Comparison of ENCODE assay signal across 9 cellular contexts in the genomic region with DNA sequence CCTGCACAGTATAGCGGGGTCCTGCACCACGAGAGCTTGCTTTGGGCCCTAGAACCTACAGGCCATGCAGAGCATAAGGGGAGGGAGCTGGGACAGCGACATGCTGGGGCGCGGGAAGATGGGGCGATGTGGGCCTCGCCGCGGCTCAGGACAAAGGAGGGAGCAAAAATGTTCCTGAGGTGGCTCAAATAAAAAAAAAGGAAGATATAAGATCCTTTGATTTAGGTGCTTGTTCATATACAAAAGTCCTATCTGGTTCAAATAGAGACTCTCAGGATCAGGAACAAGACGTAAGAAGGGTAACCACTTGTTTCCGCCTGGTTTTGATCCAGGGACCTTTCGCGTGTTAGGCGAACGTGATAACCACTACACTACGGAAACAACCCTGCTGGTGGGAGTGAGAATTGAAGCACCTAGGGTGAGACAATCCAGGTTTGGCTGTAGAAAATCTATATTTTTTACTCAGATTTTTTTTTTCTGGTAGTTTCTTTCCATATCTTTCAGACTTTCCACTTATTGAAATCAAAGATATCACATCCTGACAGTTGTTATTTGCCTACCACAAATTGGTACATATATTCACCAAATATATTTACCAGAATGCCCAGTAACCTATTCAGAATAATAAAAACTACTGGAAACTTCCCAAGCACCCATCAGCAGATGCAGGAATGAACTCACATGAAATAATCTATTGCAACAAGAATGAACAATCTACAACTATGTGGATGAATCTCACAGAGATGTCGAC.
DNase-seq lines count a peak whose midpoint lies in the region; ATAC-seq and TF ChIP-seq lines count a peak whose summit lies in the region.
"Had no signal": no experiment of that assay in that cellular context is flagged by ENCODE, and none has a peak within 500 bp of the region (broad histone marks: within the 10 kb centered on the region; RNA-seq: fewer than 3 reads in every experiment).

No MANE protein-coding gene starts in this region.

- intact Hi-C loops in Calu3 (cut with micrococcal nuclease; ENCODE audit: unreplicated experiment) = no loop called here
- intact Hi-C loops in PC-3 (cut with micrococcal nuclease) = loop anchor here (1.0 kb wide), 1 partner anchor 37 kb away; no protein-coding TSS in a partner anchor
- intact Hi-C loops in mammary epithelial cell (cut with micrococcal nuclease) = loop anchor here (1.0 to 2.0 kb wide), 2 partner anchors 18 to 19 kb away; no protein-coding TSS in a partner anchor

- H3K4me3 ChIP-seq in HAP-1 (peak overlapping the region; percentile 38), PC-3 (ENCODE audit: low read length) (peak overlapping the region; percentile 76), mammary epithelial cell (replicated peaks in 1 of 3; ENCODE audit: insufficient read depth in 1 of 3, low read depth in 2 of 3, low read length in 3 of 3) (peak overlapping the region; percentile 15 to 47 (median 47)), osteoblast (ENCODE audit: insufficient read depth, low read length) (no peak overlapping the region)

- 2% methylated on average over 8 of the region's 17 CpGs for WGBS in mammary epithelial cell (ENCODE audit: low coverage, missing lambda C conversion rate)

- ATAC-seq in PC-3 = peak; percentile 91
- ATAC-seq in GM21526 (IDR thresholded peaks at IDR 0.05; ENCODE audit: low FRiP score, unreplicated experiment) = no peak
- no peak for ATAC-seq in GM19035 (IDR thresholded peaks at IDR 0.05; ENCODE audit: unreplicated experiment)

- TF ChIP-seq CTCF in Calu3 (IDR thresholded peaks at IDR 0.05; ENCODE audit: unreplicated experiment) (no peak), PC-3 (conservative IDR thresholded peaks at IDR 0.05; ENCODE audit: low read depth, low read length) (peak; percentile 54), mammary epithelial cell (conservative IDR thresholded peaks at IDR 0.05 in 1 of 2, IDR thresholded peaks at IDR 0.05 in 1 of 2; ENCODE audit: extremely low read depth in 1 of 2, insufficient read depth in 1 of 2, low read depth in 1 of 2, low read length in 2 of 2) (peak; percentile 32 to 54), osteoblast (IDR thresholded peaks at IDR 0.05; ENCODE audit: extremely low read depth, low read depth, low read length) (peak; percentile 40)

- H3K9me3 Mint-ChIP-seq in Calu3 (ENCODE audit: low read depth, unreplicated experiment) = peaks cover 2% of the 10 kb centered on the region
- H3K9me3 Mint-ChIP-seq: natural killer cell treated with Interleukin-12 subunit alpha and Interleukin-12 subunit beta and Interleukin-15 and Interleukin-18, amount 100 ng/mL, for 72 hours had no signal

- H3K27me3 ChIP-seq in HAP-1 (ENCODE audit: low read depth) (no peaks in the 10 kb centered on the region), PC-3 (ENCODE audit: low read length) (no peaks in the 10 kb centered on the region), mammary epithelial cell (ENCODE audit: insufficient read depth, low read length) (no peaks in the 10 kb centered on the region), osteoblast (ENCODE audit: insufficient read depth, low read length) (no peaks in the 10 kb centered on the region)

- BruUV-seq in Calu3 (replicated peaks; lab: Mats Ljungman, UMichigan) (no TSS peak), PC-3 (replicated peaks; lab: Mats Ljungman, UMichigan) (no TSS peak), mammary epithelial cell (replicated peaks; lab: Mats Ljungman, UMichigan) (no TSS peak)

- H3K36me3 ChIP-seq in HAP-1 (replicated peaks) (no peaks in the 10 kb centered on the region), PC-3 (ENCODE audit: low read depth, low read length) (no peaks in the 10 kb centered on the region), mammary epithelial cell (ENCODE audit: insufficient read depth, low read length) (no peaks in the 10 kb centered on the region), osteoblast (ENCODE audit: insufficient read depth, low read length) (no peaks in the 10 kb centered on the region)

- H3K9ac ChIP-seq in PC-3 (ENCODE audit: low read length) = no peak overlapping the region
- no peak overlapping the region for H3K9ac ChIP-seq in mammary epithelial cell (ENCODE audit: insufficient read depth, low read length)

- CTCF ChIA-PET in Calu3 (lab: Charles Lee) (interaction anchor here (0.5 kb wide), 1 partner anchor 56 kb away, joined by 4 read pairs; no protein-coding TSS in a partner anchor), PC-3 (lab: Charles Lee) (no interaction called here), mammary epithelial cell (lab: Charles Lee; ENCODE audit: low non-redundant PET) (no interaction called here)

- no peaks in the 10 kb centered on the region for H3K27me3 Mint-ChIP-seq in Calu3 (ENCODE audit: unreplicated experiment)

- POLR2A ChIA-PET in PC-3 (lab: Charles Lee; ENCODE audit: unreplicated experiment) = no interaction called here

- no peak overlapping the region for H3K27ac ChIP-seq in PC-3 (ENCODE audit: low read length)
- H3K27ac ChIP-seq in mammary epithelial cell (ENCODE audit: insufficient read depth, low read depth, low read length) = no peak overlapping the region
- H3K27ac ChIP-seq in osteoblast (ENCODE audit: low read depth, low read length) = no peak overlapping the region

- H3K9me3 ChIP-seq in HAP-1 = no peaks in the 10 kb centered on the region
- no peaks in the 10 kb centered on the region for H3K9me3 ChIP-seq in PC-3 (ENCODE audit: low read length)
- H3K9me3 ChIP-seq in mammary epithelial cell (replicated peaks; ENCODE audit: insufficient read depth, low read length) = no peaks in the 10 kb centered on the region
- no peaks in the 10 kb centered on the region for H3K9me3 ChIP-seq in osteoblast (ENCODE audit: low read depth, low read length)

- H3K4me1 ChIP-seq in HAP-1 (peaks cover 3% of the 10 kb centered on the region; the same call in 1 of the 2 replicates), PC-3 (ENCODE audit: insufficient read depth, low read length) (no peaks in the 10 kb centered on the region; the same call in 1 of the 2 replicates), mammary epithelial cell (ENCODE audit: insufficient read depth, low read length) (peaks cover 2% of the 10 kb centered on the region), osteoblast (ENCODE audit: insufficient read depth, low read length) (no peaks in the 10 kb centered on the region)

- H3K4me1 Mint-ChIP-seq in Calu3 (ENCODE audit: low read depth, unreplicated experiment) = peaks cover 10% of the 10 kb centered on the region

- dilution Hi-C loops in mammary epithelial cell (cut with HindIII; ENCODE audit: low sequenced_read_pairs) = no loop called here

- in situ Hi-C loops in HAP-1 (cut with MboI; ENCODE audit: low sequenced_read_pairs) = no loop called here
- in situ Hi-C loops in mammary epithelial cell (cut with MboI; ENCODE audit: low sequenced_read_pairs in 2 of 2) = no loop called here

- peak overlapping the region; percentile 94 for H3K4me2 ChIP-seq in PC-3 (ENCODE audit: low read length)
- peak overlapping the region; percentile 83 for H3K4me2 ChIP-seq in mammary epithelial cell (ENCODE audit: insufficient read depth, low read depth, low read length)
- peak overlapping the region; percentile 34 for H3K4me2 ChIP-seq in osteoblast (ENCODE audit: insufficient read depth, low read length)

- peaks cover 15% of the 10 kb centered on the region for H3K36me3 Mint-ChIP-seq in Calu3 (ENCODE audit: insufficient read depth, unreplicated experiment)
- H3K36me3 Mint-ChIP-seq: natural killer cell treated with Interleukin-12 subunit alpha and Interleukin-12 subunit beta and Interleukin-15 and Interleukin-18, amount 100 ng/mL, for 72 hours had no signal

- H4K20me1 ChIP-seq in PC-3 (ENCODE audit: low read length) (no peaks in the 10 kb centered on the region), mammary epithelial cell (ENCODE audit: insufficient read depth, low read length) (no peaks in the 10 kb centered on the region), osteoblast (ENCODE audit: insufficient read depth, low read length) (no peaks in the 10 kb centered on the region)

- H3K79me2 ChIP-seq in PC-3 (ENCODE audit: low read length) (no peaks in the 10 kb centered on the region), mammary epithelial cell (ENCODE audit: insufficient read depth, low read length) (no peaks in the 10 kb centered on the region), osteoblast (ENCODE audit: insufficient read depth, low read length) (no peaks in the 10 kb centered on the region)

- DNase-seq in Calu3 (peak; percentile 83), HAP-1 (ENCODE audit: low spot score in 2 of 2) (peak; percentile 78 to 88), PC-3 (peak; percentile 92), mammary epithelial cell (peak; percentile 74), osteoblast (ENCODE audit: insufficient read length, low spot score, missing footprints) (peak; percentile 75), cerebellar nuclear complex (lab: John Stamatoyannopoulos, UW) (no peak)

- peak overlapping the region; percentile 91 for H3K27ac Mint-ChIP-seq in Calu3 (ENCODE audit: unreplicated experiment)
- H3K27ac Mint-ChIP-seq: natural killer cell treated with Interleukin-12 subunit alpha and Interleukin-12 subunit beta and Interleukin-15 and Interleukin-18, amount 100 ng/mL, for 72 hours had no signal

- no peaks in the 10 kb centered on the region for H3F3A ChIP-seq in PC-3 (ENCODE audit: low read length, unreplicated experiment)

- H3K4me3 Mint-ChIP-seq in Calu3 (ENCODE audit: low read depth, unreplicated experiment) = peak overlapping the region; percentile 57
- H3K4me3 Mint-ChIP-seq: natural killer cell treated with Interleukin-12 subunit alpha and Interleukin-12 subunit beta and Interleukin-15 and Interleukin-18, amount 100 ng/mL, for 72 hours had no signal

- H3K9me2 ChIP-seq in PC-3 (replicated peaks; ENCODE audit: low read length) = no peaks in the 10 kb centered on the region

- H2AFZ ChIP-seq in PC-3 (ENCODE audit: low read length) = peak overlapping the region; percentile 85
- peak overlapping the region; percentile 87 for H2AFZ ChIP-seq in mammary epithelial cell (ENCODE audit: low read depth, low read length)
- no peak overlapping the region for H2AFZ ChIP-seq in osteoblast (ENCODE audit: low read length)

Comparison
In these comparisons a context has a peak if more than half of its experiments do, and no peak if none do; other contexts are left out.
1. DNase-seq: peak in Calu3 (single experiment), HAP-1 (2 of 2), PC-3 (single experiment), mammary epithelial cell (single experiment) and osteoblast (single experiment); none in cerebellar nuclear complex (0 of 2).
2. H3K4me2 ChIP-seq: peak in every context shown above with its lines; median percentile 94 in PC-3; 83 in mammary epithelial cell; 34 in osteoblast.